In the genomic region with DNA sequence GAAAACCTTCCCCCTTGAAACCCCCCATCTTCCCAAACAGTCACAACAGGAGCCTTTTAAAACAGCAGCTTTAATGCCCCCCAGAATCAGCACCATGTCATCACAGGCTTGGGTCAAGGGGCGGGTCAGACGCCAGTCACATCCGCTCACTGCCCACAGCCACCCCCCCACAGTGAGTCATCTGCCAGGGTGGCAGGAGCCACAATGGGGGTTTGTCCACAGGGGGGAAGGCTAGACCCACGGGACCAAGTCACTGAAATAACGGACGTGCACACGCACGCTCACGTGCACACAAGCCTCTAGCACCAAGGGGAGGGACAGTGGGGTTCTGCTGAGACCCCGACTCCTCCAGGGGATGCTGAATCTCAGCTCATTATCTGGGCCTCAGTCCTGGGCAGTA, we compare ENCODE assay signal across 9 cellular contexts. TPM values are rescaled to one million over a fixed set of nuclear protein-coding genes. Genes with fewer than 3 reads are reported as not detected.
DNase-seq lines count a peak whose midpoint lies in the region; ATAC-seq and TF ChIP-seq lines count a peak whose summit lies in the region.
"Had no signal": no experiment of that assay in that cellular context is flagged by ENCODE, and none has a peak within 500 bp of the region (broad histone marks: within the 10 kb centered on the region; RNA-seq: fewer than 3 reads in every experiment).

No MANE protein-coding gene starts in this region.

- peak; percentile 55 for ATAC-seq in activated CD8-positive, alpha-beta memory T cell treated with anti-CD3 and anti-CD28 coated beads, Interleukin-2, amount 10 ng/mL, durations not matched to agents 7 days and 5 days

- CTCF ChIA-PET in activated CD8-positive, alpha-beta memory T cell treated with anti-CD3 and anti-CD28 coated beads, Interleukin-2, amount 10 ng/mL, durations not matched to agents 7 days and 5 days (lab: Charles Lee): interaction anchor here (0.6 to 1.4 kb wide), 3 partner anchors 128 to 289 kb away, joined by 3 to 6 read pairs (median 4); no protein-coding TSS in a partner anchor

- H3K27ac ChIP-seq in testis: no peak overlapping the region

- peak overlapping the region; percentile 54 for H3K27ac Mint-ChIP-seq in activated CD8-positive, alpha-beta memory T cell treated with anti-CD3 and anti-CD28 coated beads, Interleukin-2, amount 10 ng/mL, durations not matched to agents 7 days and 5 days

- no peaks in the 10 kb centered on the region for H3K9me3 ChIP-seq in testis

- H3K36me3 ChIP-seq in testis (ENCODE audit: low read depth, missing control alignments): no peaks in the 10 kb centered on the region

- TF ChIP-seq CTCF in testis (IDR thresholded peaks at IDR 0.05): no peak

- intact Hi-C loops in testis (cut with DNase I; ENCODE audit: low total_unique reads): no loop called here

- no peak overlapping the region for H3K4me3 Mint-ChIP-seq in activated CD8-positive, alpha-beta memory T cell treated with anti-CD3 and anti-CD28 coated beads, Interleukin-2, amount 10 ng/mL, durations not matched to agents 7 days and 5 days

- peaks cover 46% of the 10 kb centered on the region for H3K4me1 Mint-ChIP-seq in activated CD8-positive, alpha-beta memory T cell treated with anti-CD3 and anti-CD28 coated beads, Interleukin-2, amount 10 ng/mL, durations not matched to agents 7 days and 5 days

- H3K4me3 ChIP-seq in testis: no peak overlapping the region

- H3K27me3 ChIP-seq in testis: no peaks in the 10 kb centered on the region

- H3K36me3 Mint-ChIP-seq in activated CD8-positive, alpha-beta memory T cell treated with anti-CD3 and anti-CD28 coated beads, Interleukin-2, amount 10 ng/mL, durations not matched to agents 7 days and 5 days: no peaks in the 10 kb centered on the region

- no peaks in the 10 kb centered on the region for H3K27me3 Mint-ChIP-seq in activated CD8-positive, alpha-beta memory T cell treated with anti-CD3 and anti-CD28 coated beads, Interleukin-2, amount 10 ng/mL, durations not matched to agents 7 days and 5 days

- WGBS in testis, 2 donors: 80 to 89% methylated on average over 8 to 10 of the region's 10 CpGs

- TF ChIP-seq POLR2A in testis (IDR thresholded peaks at IDR 0.05): no peak

- peaks cover 21% of the 10 kb centered on the region for H3K4me1 ChIP-seq in testis

- DNase-seq in stimulated activated CD4-positive, alpha-beta T cell treated with anti-CD3 and anti-CD28 coated beads, Interleukin-4, amount 100 ng/mL, for 1 hour: peak; percentile 8
- DNase-seq in stimulated activated CD4-positive, alpha-beta T cell treated with anti-CD3 and anti-CD28 coated beads, Interleukin-2, amount 100 ng/mL, for 48 hours: no peak
- peak; percentile 78 for DNase-seq in activated CD8-positive, alpha-beta memory T cell treated with anti-CD3 and anti-CD28 coated beads, Interleukin-2, amount 10 ng/mL, durations not matched to agents 7 days and 5 days
- DNase-seq in hypothalamus (lab: John Stamatoyannopoulos, UW) (peak in 34 of 51 donors; percentile 13 to 81 (median 50)), testis (peak; percentile 39), DMS53 (lab: John Stamatoyannopoulos, UW) (no peak), D341Med (ENCODE audit: low spot score) (no peak)
- no peak for DNase-seq in stimulated activated CD4-positive, alpha-beta T cell treated with anti-CD3 and anti-CD28 coated beads, Interleukin-4, amount 100 ng/mL, for 24 hours

- no peaks in the 10 kb centered on the region for H3K9me3 Mint-ChIP-seq in activated CD8-positive, alpha-beta memory T cell treated with anti-CD3 and anti-CD28 coated beads, Interleukin-2, amount 10 ng/mL, durations not matched to agents 7 days and 5 days (ENCODE audit: low read depth)

RNA-seq across cellular contexts. Expression of a gene that starts 0.4 kb away (rescaled TPM):
- not detected for total RNA-seq in activated CD8-positive, alpha-beta memory T cell treated with anti-CD3 and anti-CD28 coated beads, Interleukin-2, amount 10 ng/mL, durations not matched to agents 7 days and 5 days
- total RNA-seq in testis: 1 to 10 TPM in 1 of 2 donors, under 1 TPM in 1; 0.87 to 1.2 TPM
- polyA plus RNA-seq in testis (ENCODE audit: insufficient read depth, low read depth, low replicate concordance): 0.86 TPM
- total RNA-seq: activated CD8-positive, alpha-beta memory T cell treated with anti-CD3 and anti-CD28 coated beads for 36 hours had no signal

RNA-seq across cellular contexts. Expression of a gene that starts 7.4 kb away (rescaled TPM):
- total RNA-seq in activated CD8-positive, alpha-beta memory T cell treated with anti-CD3 and anti-CD28 coated beads, Interleukin-2, amount 10 ng/mL, durations not matched to agents 7 days and 5 days: 10 to 100 TPM; 12.2 to 26.9 TPM
- total RNA-seq in testis: 100 to 1,000 TPM; 134 to 136 TPM
- 57.3 TPM for polyA plus RNA-seq in testis (ENCODE audit: insufficient read depth, low read depth, low replicate concordance)

RNA-seq across cellular contexts. Expression of a gene that starts 31.1 kb away (rescaled TPM):
- total RNA-seq in activated CD8-positive, alpha-beta memory T cell treated with anti-CD3 and anti-CD28 coated beads, Interleukin-2, amount 10 ng/mL, durations not matched to agents 7 days and 5 days: 1 to 10 TPM; 1.1 TPM
- total RNA-seq in testis: 10 to 100 TPM; 34.1 to 39.1 TPM
- polyA plus RNA-seq in testis (ENCODE audit: insufficient read depth, low read depth, low replicate concordance): 19.9 TPM

RNA-seq across cellular contexts. Expression of a gene that starts 45.4 kb away (rescaled TPM):
- total RNA-seq in activated CD8-positive, alpha-beta memory T cell treated with anti-CD3 and anti-CD28 coated beads, Interleukin-2, amount 10 ng/mL, durations not matched to agents 7 days and 5 days: 100 to 1,000 TPM; 201 to 220 TPM
- 100 to 1,000 TPM; 282 to 287 TPM for total RNA-seq in testis
- 281 TPM for polyA plus RNA-seq in testis (ENCODE audit: insufficient read depth, low read depth, low replicate concordance)

RNA-seq across cellular contexts. Expression of a gene that starts 57.5 kb away (rescaled TPM):
- total RNA-seq in activated CD8-positive, alpha-beta memory T cell treated with anti-CD3 and anti-CD28 coated beads, Interleukin-2, amount 10 ng/mL, durations not matched to agents 7 days and 5 days: under 1 TPM in 1 of 2 experiments, not detected in 1; 0.73 TPM
- 10 to 100 TPM in 1 of 2 donors, 1 to 10 TPM in 1; 8.7 to 14.8 TPM for total RNA-seq in testis
- polyA plus RNA-seq in testis (ENCODE audit: insufficient read depth, low read depth, low replicate concordance): 16.1 TPM
- total RNA-seq: activated CD8-positive, alpha-beta memory T cell treated with anti-CD3 and anti-CD28 coated beads for 36 hours had no signal

Comparison
In these comparisons a context has a peak if more than half of its experiments do, and no peak if none do; other contexts are left out.
1. DNase-seq: peak in stimulated activated CD4-positive, alpha-beta T cell treated with anti-CD3 and anti-CD28 coated beads, Interleukin-4, amount 100 ng/mL, for 1 hour (single experiment), activated CD8-positive, alpha-beta memory T cell treated with anti-CD3 and anti-CD28 coated beads, Interleukin-2, amount 10 ng/mL, durations not matched to agents 7 days and 5 days (single experiment), hypothalamus (34 of 51) and testis (single experiment); none in stimulated activated CD4-positive, alpha-beta T cell treated with anti-CD3 and anti-CD28 coated beads, Interleukin-2, amount 100 ng/mL, for 48 hours (0 of 2), DMS53 (single experiment), stimulated activated CD4-positive, alpha-beta T cell treated with anti-CD3 and anti-CD28 coated beads, Interleukin-4, amount 100 ng/mL, for 24 hours (single experiment) and D341Med (single experiment).
2. RNA of a gene that starts 7.4 kb away (total RNA-seq): 134 to 136 TPM in testis; 12.2 to 26.9 TPM in activated CD8-positive, alpha-beta memory T cell treated with anti-CD3 and anti-CD28 coated beads, Interleukin-2, amount 10 ng/mL, durations not matched to agents 7 days and 5 days; every median in the first group is over 4 times any median in the second.
3. RNA of a gene that starts 31.1 kb away (total RNA-seq): 34.1 to 39.1 TPM in testis; 1.1 TPM in activated CD8-positive, alpha-beta memory T cell treated with anti-CD3 and anti-CD28 coated beads, Interleukin-2, amount 10 ng/mL, durations not matched to agents 7 days and 5 days; every median in the first group is over 10 times any median in the second.